ENCODE assay signal across 25 cellular contexts in genomic region chr4:101065346-101065745, GRCh38.
"Had no signal": no experiment of that assay in that cellular context is flagged by ENCODE, and none has a peak within 500 bp of the region (broad histone marks: within the 10 kb centered on the region; RNA-seq: fewer than 3 reads in every experiment).

No MANE protein-coding gene starts in this region.

- H3K27ac ChIP-seq: adrenal gland, cardiac muscle cell, coronary artery, gastroesophageal sphincter, hepatocyte, pancreas, prostate gland, thoracic aorta had no signal

- ATAC-seq: activated CD4-positive, CD25-positive, alpha-beta regulatory T cell treated with anti-CD3 and anti-CD28 coated beads, Interleukin-2, amount 50 U/mL, for 24 hours; gastroesophageal sphincter; left colon; pancreas; sciatic nerve; stimulated activated effector memory CD8-positive, alpha-beta T cell treated with anti-CD3 and anti-CD28 coated beads, Interleukin-12 subunit alpha, Interleukin-12 subunit beta, amount 100 ng/mL, for 72 hours had no signal

- H3K4me3 ChIP-seq: adrenal gland, cardiac muscle cell, coronary artery, gastroesophageal sphincter, hepatocyte, pancreas, prostate gland, thoracic aorta had no signal

- DNase-seq: activated CD4-positive, alpha-beta T cell treated with anti-CD3 and anti-CD28 coated beads for 48 hours; activated CD4-positive, alpha-beta T cell treated with anti-CD3 and anti-CD28 coated beads, Interleukin-2, amount 50 U/mL, for 48 hours; activated CD8-positive, alpha-beta memory T cell treated with anti-CD3 and anti-CD28 coated beads for 24 hours; activated effector memory CD4-positive, alpha-beta T cell treated with anti-CD3 and anti-CD28 coated beads, Interleukin-2, amount 50 U/mL, for 16 hours; activated naive CD4-positive, alpha-beta T cell treated with anti-CD3 and anti-CD28 coated beads for 36 hours; activated naive CD8-positive, alpha-beta T cell treated with anti-CD3 and anti-CD28 coated beads for 36 hours; adrenal gland; aorta; kidney; left colon; naive B cell; nucleus accumbens; pancreas; retina; small intestine; stimulated activated CD4-positive, alpha-beta T cell treated with anti-CD3 and anti-CD28 coated beads, Interleukin-4, amount 100 ng/mL, for 24 hours had no signal

- H3K27me3 ChIP-seq: adrenal gland, cardiac muscle cell, gastroesophageal sphincter, hepatocyte, pancreas had no signal
